ENCODE assay signal across 19 cellular contexts in the genomic region with DNA sequence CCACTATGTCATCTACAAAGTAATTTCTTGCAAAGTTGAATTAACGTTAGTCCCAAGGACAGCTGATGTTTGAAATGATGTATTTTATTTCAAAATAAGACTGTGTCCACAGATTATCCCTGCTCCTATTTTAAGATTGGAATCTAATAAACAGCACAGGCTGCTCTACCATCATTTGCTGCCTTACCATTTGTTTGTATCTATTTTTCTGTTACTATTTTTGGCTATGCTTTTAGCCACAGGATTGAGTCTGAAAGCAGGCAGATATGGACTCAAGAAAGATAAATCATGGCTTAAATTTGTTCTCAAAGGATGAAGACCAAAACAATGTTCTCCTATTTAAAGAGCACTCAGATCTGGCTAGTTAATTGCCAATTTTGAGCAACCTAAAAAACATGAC.
"Had no signal": no experiment of that assay in that cellular context is flagged by ENCODE, and none has a peak within 500 bp of the region (broad histone marks: within the 10 kb centered on the region; RNA-seq: fewer than 3 reads in every experiment).

No MANE protein-coding gene starts in this region.

- DNase-seq: activated CD4-positive, alpha-beta T cell treated with anti-CD3 and anti-CD28 coated beads, Interleukin-2, amount 10 ng/mL, durations not matched to agents 7 days and 5 days; activated CD4-positive, CD25-positive, alpha-beta regulatory T cell; activated CD8-positive, alpha-beta memory T cell treated with anti-CD3 and anti-CD28 coated beads, Interleukin-2, amount 50 U/mL, for 48 hours; activated naive CD8-positive, alpha-beta T cell treated with anti-CD3 and anti-CD28 coated beads, Interleukin-2, amount 10 ng/mL, durations not matched to agents 7 days and 5 days; anterior cingulate cortex; brain microvascular endothelial cell; cortex of kidney; effector CD4-positive, alpha-beta T cell; naive thymus-derived CD4-positive, alpha-beta T cell; retina; stimulated activated CD4-positive, alpha-beta T cell treated with anti-CD3 and anti-CD28 coated beads, Interleukin-15, amount 100 ng/mL, for 24 hours; stimulated activated CD4-positive, alpha-beta T cell treated with anti-CD3 and anti-CD28 coated beads, Interleukin-4, amount 100 ng/mL, for 1 hour; stimulated activated naive B cell treated with anti-CD40 and anti-IgM and Interleukin-4, amounts not matched to agents 10 μg/mL and 1 μg/mL and 100 μg/mL, for 72 hours; T-helper 2 cell; trophoblast cell had no signal

- ATAC-seq: naive thymus-derived CD4-positive, alpha-beta T cell; stimulated activated naive B cell treated with anti-CD40 and anti-IgM and Interleukin-4, amounts not matched to agents 10 μg/mL and 1 μg/mL and 100 μg/mL, for 72 hours had no signal

- H2AFZ ChIP-seq: parathyroid adenoma had no signal

- H3K79me2 ChIP-seq: parathyroid adenoma had no signal

- H3K4me1 ChIP-seq: parathyroid adenoma had no signal

- H3K27ac ChIP-seq: brain microvascular endothelial cell, parathyroid adenoma, skin epidermis had no signal

- H3K36me3 ChIP-seq: brain microvascular endothelial cell, neutrophil had no signal

- H3K27me3 ChIP-seq: brain microvascular endothelial cell, neutrophil had no signal

- H3K9me3 ChIP-seq: neutrophil had no signal

- H3K9ac ChIP-seq: parathyroid adenoma had no signal

- H3K4me3 ChIP-seq: lung, skin epidermis had no signal
